Comparison of ENCODE assay signal across 9 cellular contexts in genomic region chrX:48854898-48855297, GRCh38. TPM values are rescaled to one million over a fixed set of nuclear protein-coding genes. Genes with fewer than 3 reads are reported as not detected.
A peak's percentile ranks its signal among the peaks of the same experiment; 100 is the strongest.
DNase-seq lines count a peak whose midpoint lies in the region; ATAC-seq lines count a peak whose summit lies in the region.
"Had no signal": no experiment of that assay in that cellular context is flagged by ENCODE, and none has a peak within 500 bp of the region (broad histone marks: within the 10 kb centered on the region; RNA-seq: fewer than 3 reads in every experiment).

No MANE protein-coding gene starts in this region.

- CTCF ChIA-PET in activated CD8-positive, alpha-beta T cell treated with anti-CD3 and anti-CD28 coated beads, Interleukin-2, amount 10 ng/mL, durations not matched to agents 7 days and 5 days (lab: Charles Lee): no interaction called here

- no peak overlapping the region for H3K4me3 Mint-ChIP-seq in activated CD8-positive, alpha-beta T cell treated with anti-CD3 and anti-CD28 coated beads, Interleukin-2, amount 10 ng/mL, durations not matched to agents 7 days and 5 days

- H3K27me3 Mint-ChIP-seq in activated CD8-positive, alpha-beta T cell treated with anti-CD3 and anti-CD28 coated beads, Interleukin-2, amount 10 ng/mL, durations not matched to agents 7 days and 5 days (ENCODE audit: low read depth): peaks cover 2% of the 10 kb centered on the region

- H3K27ac Mint-ChIP-seq in activated CD8-positive, alpha-beta T cell treated with anti-CD3 and anti-CD28 coated beads, Interleukin-2, amount 10 ng/mL, durations not matched to agents 7 days and 5 days: no peak overlapping the region

- no peaks in the 10 kb centered on the region for H3K9me3 Mint-ChIP-seq in activated CD8-positive, alpha-beta T cell treated with anti-CD3 and anti-CD28 coated beads, Interleukin-2, amount 10 ng/mL, durations not matched to agents 7 days and 5 days (ENCODE audit: insufficient read depth)

- no peak for ATAC-seq in activated CD8-positive, alpha-beta T cell treated with anti-CD3 and anti-CD28 coated beads, Interleukin-2, amount 10 ng/mL, durations not matched to agents 7 days and 5 days
- no peak for ATAC-seq in HG02610 (IDR thresholded peaks at IDR 0.05; ENCODE audit: unreplicated experiment)
- ATAC-seq: upper lobe of right lung had no signal

- DNase-seq in DMS 273 (lab: John Stamatoyannopoulos, UW; ENCODE audit: unreplicated experiment) (peak; percentile 34), DMS 273 treated with DMSO at 0.1 percent for 48 hours (lab: John Stamatoyannopoulos, UW) (no peak), M059J (ENCODE audit: low read depth) (peak; percentile 32), kidney tubule cell (ENCODE audit: low spot score) (peak; percentile 24), NCI-H1694 treated with DMSO at 0.1 percent for 48 hours (lab: John Stamatoyannopoulos, UW) (no peak), SIG-M5 treated with dmso at 0.1 percent for 504 hours (lab: John Stamatoyannopoulos, UW; ENCODE audit: unreplicated experiment) (no peak)
- peak; percentile 23 for DNase-seq in activated CD8-positive, alpha-beta T cell treated with anti-CD3 and anti-CD28 coated beads, Interleukin-2, amount 10 ng/mL, durations not matched to agents 7 days and 5 days
- DNase-seq: upper lobe of right lung had no signal

- POLR2A ChIA-PET in activated CD8-positive, alpha-beta T cell treated with anti-CD3 and anti-CD28 coated beads, Interleukin-2, amount 10 ng/mL, durations not matched to agents 7 days and 5 days (lab: Charles Lee): no interaction called here

- H3K4me1 Mint-ChIP-seq in activated CD8-positive, alpha-beta T cell treated with anti-CD3 and anti-CD28 coated beads, Interleukin-2, amount 10 ng/mL, durations not matched to agents 7 days and 5 days (ENCODE audit: low read depth): peaks cover 3% of the 10 kb centered on the region

- H3K36me3 Mint-ChIP-seq in activated CD8-positive, alpha-beta T cell treated with anti-CD3 and anti-CD28 coated beads, Interleukin-2, amount 10 ng/mL, durations not matched to agents 7 days and 5 days (ENCODE audit: low read depth): no peaks in the 10 kb centered on the region

RNA-seq across cellular contexts. Expression of gene PCSK1N, which starts 19.5 kb away (rescaled TPM):
- total RNA-seq in M059J (2014; rRNA removed; shearing (Covaris generic)): 4.1 and 9.0 TPM in 2 replicates
- total RNA-seq in activated CD8-positive, alpha-beta T cell treated with anti-CD3 and anti-CD28 coated beads, Interleukin-2, amount 10 ng/mL, durations not matched to agents 7 days and 5 days: not detected

RNA-seq across cellular contexts. Expression of gene ERAS, which starts 28.6 kb away (rescaled TPM):
- total RNA-seq in M059J (2014; rRNA removed; shearing (Covaris generic)): not detected in 2 replicates
- not detected for total RNA-seq in activated CD8-positive, alpha-beta T cell treated with anti-CD3 and anti-CD28 coated beads, Interleukin-2, amount 10 ng/mL, durations not matched to agents 7 days and 5 days
- total RNA-seq: upper lobe of right lung had no signal

RNA-seq across cellular contexts. Expression of gene TIMM17B, which starts 42.7 kb away (rescaled TPM):
- total RNA-seq in M059J (2014; rRNA removed; shearing (Covaris generic)): 77.6 and 90.8 TPM in 2 replicates
- total RNA-seq in activated CD8-positive, alpha-beta T cell treated with anti-CD3 and anti-CD28 coated beads, Interleukin-2, amount 10 ng/mL, durations not matched to agents 7 days and 5 days: 10 to 100 TPM; 41.6 to 44.1 TPM

RNA-seq across cellular contexts. Expression of gene PQBP1, which starts 42.8 kb away (rescaled TPM):
- total RNA-seq in M059J (2014; rRNA removed; shearing (Covaris generic)): 44.6 and 53.9 TPM in 2 replicates
- total RNA-seq in activated CD8-positive, alpha-beta T cell treated with anti-CD3 and anti-CD28 coated beads, Interleukin-2, amount 10 ng/mL, durations not matched to agents 7 days and 5 days: 10 to 100 TPM; 63.9 to 70.8 TPM

RNA-seq across cellular contexts. Expression of gene HDAC6, which starts 53.0 kb away (rescaled TPM):
- 44.8 and 50.7 TPM in 2 replicates for total RNA-seq in M059J (2014; rRNA removed; shearing (Covaris generic))
- total RNA-seq in activated CD8-positive, alpha-beta T cell treated with anti-CD3 and anti-CD28 coated beads, Interleukin-2, amount 10 ng/mL, durations not matched to agents 7 days and 5 days: 10 to 100 TPM; 77.3 to 88.9 TPM

Comparison
In these comparisons a context has a peak if more than half of its experiments do, and no peak if none do; other contexts are left out.
1. DNase-seq: peak in DMS 273 (single experiment), M059J (single experiment), activated CD8-positive, alpha-beta T cell treated with anti-CD3 and anti-CD28 coated beads, Interleukin-2, amount 10 ng/mL, durations not matched to agents 7 days and 5 days (single experiment) and kidney tubule cell (single experiment); none in DMS 273 treated with DMSO at 0.1 percent for 48 hours (single experiment), NCI-H1694 treated with DMSO at 0.1 percent for 48 hours (single experiment) and SIG-M5 treated with dmso at 0.1 percent for 504 hours (single experiment).